16 cellular contexts compared by ENCODE assay signal in the genomic region with DNA sequence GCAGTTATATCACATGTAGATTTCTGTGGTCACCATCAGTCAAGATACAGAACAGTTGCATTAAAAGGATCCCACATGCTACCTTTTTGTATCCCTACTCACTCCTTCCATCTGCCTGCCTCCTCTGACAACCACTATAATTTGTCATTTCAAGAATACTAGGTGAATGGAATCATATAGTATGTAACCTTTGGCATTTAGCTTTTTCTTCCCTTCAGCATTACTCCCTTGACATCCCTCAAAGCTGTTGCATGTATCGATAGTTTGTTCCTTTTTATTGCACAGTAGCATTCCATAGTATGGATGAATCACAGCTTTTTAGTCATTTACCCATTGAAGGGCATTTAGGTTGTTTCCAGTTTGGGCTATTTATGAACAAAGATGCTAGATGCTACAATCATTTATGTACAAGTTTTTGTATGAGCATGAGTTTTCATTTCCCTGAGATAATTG.
"Had no signal": no experiment of that assay in that cellular context is flagged by ENCODE, and none has a peak within 500 bp of the region (broad histone marks: within the 10 kb centered on the region; RNA-seq: fewer than 3 reads in every experiment).

No MANE protein-coding gene starts in this region.

- H3K27ac Mint-ChIP-seq: activated CD4-positive, alpha-beta memory T cell treated with anti-CD3 and anti-CD28 coated beads, Interleukin-2, amount 10 ng/mL, durations not matched to agents 7 days and 5 days; activated T-helper 2 cell treated with anti-CD3 and anti-CD28 coated beads, Interferon-gamma antibody, Interleukin-2, Interleukin-4, amounts not matched to agents 10 μg/mL and 5 μg/mL and 100 μg/mL, durations not matched to agents 14 hours and 24 hours and 36 hours; T-helper 2 cell treated with Interferon-gamma antibody and Interleukin-4, amounts not matched to agents 5 μg/mL and 100 μg/mL, for 36 hours had no signal

- FAIRE-seq: endometrium had no signal

- H3K9me3 Mint-ChIP-seq: activated CD4-positive, alpha-beta memory T cell treated with anti-CD3 and anti-CD28 coated beads, Interleukin-2, amount 10 ng/mL, durations not matched to agents 7 days and 5 days; activated T-helper 2 cell treated with anti-CD3 and anti-CD28 coated beads, Interferon-gamma antibody, Interleukin-2, Interleukin-4, amounts not matched to agents 10 μg/mL and 5 μg/mL and 100 μg/mL, durations not matched to agents 14 hours and 24 hours and 36 hours; T-helper 2 cell treated with Interferon-gamma antibody and Interleukin-4, amounts not matched to agents 5 μg/mL and 100 μg/mL, for 36 hours had no signal

- H3K4me3 Mint-ChIP-seq: activated CD4-positive, alpha-beta memory T cell treated with anti-CD3 and anti-CD28 coated beads, Interleukin-2, amount 10 ng/mL, durations not matched to agents 7 days and 5 days; naive thymus-derived CD4-positive, alpha-beta T cell; T-helper 2 cell treated with Interferon-gamma antibody and Interleukin-4, amounts not matched to agents 5 μg/mL and 100 μg/mL, for 36 hours had no signal

- H3K9me3 ChIP-seq: esophagus muscularis mucosa, neutrophil, tibial nerve had no signal

- H3K27me3 Mint-ChIP-seq: activated CD4-positive, alpha-beta memory T cell treated with anti-CD3 and anti-CD28 coated beads, Interleukin-2, amount 10 ng/mL, durations not matched to agents 7 days and 5 days; naive thymus-derived CD4-positive, alpha-beta T cell had no signal

- H3K4me3 ChIP-seq: dorsolateral prefrontal cortex, esophagus muscularis mucosa, skin epidermis, tibial nerve had no signal

- DNase-seq: activated CD4-positive, alpha-beta memory T cell treated with anti-CD3 and anti-CD28 coated beads, Interleukin-2, amount 10 ng/mL, durations not matched to agents 7 days and 5 days; activated naive CD4-positive, alpha-beta T cell treated with anti-CD3 and anti-CD28 coated beads, Interleukin-2, amount 50 U/mL, for 16 hours; aorta; dorsolateral prefrontal cortex; foreskin melanocyte; head of caudate nucleus; naive thymus-derived CD4-positive, alpha-beta T cell; posterior cingulate gyrus; SW 1271 had no signal

- H3K27me3 ChIP-seq: dorsolateral prefrontal cortex, esophagus muscularis mucosa, neutrophil, tibial nerve had no signal

- H3K27ac ChIP-seq: neutrophil had no signal
